12 cellular contexts compared by ENCODE assay signal in the genomic region with DNA sequence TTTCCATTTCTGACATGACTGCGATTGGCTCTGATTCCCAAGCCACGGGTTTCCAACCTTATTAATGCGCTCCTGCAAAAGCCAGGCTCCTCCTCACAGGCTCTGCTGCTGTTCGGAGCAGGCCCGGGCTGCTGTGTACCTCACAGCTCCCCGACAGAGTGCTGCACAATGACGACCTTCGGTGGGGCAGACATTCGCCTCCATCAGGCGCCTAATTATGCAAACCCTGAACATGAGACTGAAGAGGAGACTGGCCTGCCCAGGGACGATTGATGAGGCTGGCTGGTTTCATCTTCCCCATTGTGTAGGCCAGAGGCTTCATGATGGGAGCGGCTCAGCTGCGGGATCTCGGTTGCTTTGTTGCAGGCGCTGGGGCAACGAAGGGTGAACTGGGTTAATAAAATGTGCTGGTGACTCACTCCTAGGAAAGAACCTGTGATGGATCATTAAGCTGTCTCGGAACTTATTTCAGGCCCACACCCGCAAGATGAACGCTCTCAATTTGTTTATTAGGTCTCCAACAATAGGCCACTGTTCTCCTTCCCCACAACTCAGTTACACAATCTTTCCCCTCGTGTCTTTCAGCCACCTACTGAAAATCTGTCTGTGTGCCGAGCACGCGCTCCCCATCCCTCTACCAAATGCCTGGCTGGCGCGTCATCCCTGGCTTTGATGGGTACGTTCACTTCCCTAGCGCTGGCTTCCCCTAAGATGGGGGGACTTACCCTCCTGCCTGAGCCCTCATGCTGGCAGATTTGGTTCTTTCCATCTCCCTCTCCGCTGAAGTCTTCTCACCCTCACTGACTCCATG. TPM values are rescaled to one million over a fixed set of nuclear protein-coding genes. Genes with fewer than 3 reads are reported as not detected.
A peak's percentile ranks its signal among the peaks of the same experiment; 100 is the strongest.
DNase-seq lines count a peak whose midpoint lies in the region; ATAC-seq and TF ChIP-seq lines count a peak whose summit lies in the region.
"Had no signal": no experiment of that assay in that cellular context is flagged by ENCODE, and none has a peak within 500 bp of the region (broad histone marks: within the 10 kb centered on the region; RNA-seq: fewer than 3 reads in every experiment).

No MANE protein-coding gene starts in this region.

- no peaks in the 10 kb centered on the region for H3K9me3 ChIP-seq in upper lobe of right lung

- peak; percentile 34 for DNase-seq in H7
- DNase-seq in amniotic epithelial cell (ENCODE audit: low read depth) = peak; percentile 85
- peak in 44 of 51 donors; percentile 12 to 92 (median 50) for DNase-seq in hypothalamus (lab: John Stamatoyannopoulos, UW)
- peak; percentile 100 for DNase-seq in renal cortical epithelial cell (ENCODE audit: low read depth)
- DNase-seq in erythroblast (lab: John Stamatoyannopoulos, UW) = no peak
- no peak for DNase-seq in stimulated activated CD4-positive, alpha-beta T cell treated with anti-CD3 and anti-CD28 coated beads, Interleukin-4, amount 100 ng/mL, for 4 hours
- DNase-seq in upper lobe of right lung = no peak
- no peak for DNase-seq in activated CD4-positive, CD25-positive, alpha-beta regulatory T cell (lab: John Stamatoyannopoulos, UW)
- DNase-seq: activated naive CD8-positive, alpha-beta T cell treated with anti-CD3 and anti-CD28 coated beads, Interleukin-2, amount 10 ng/mL, durations not matched to agents 7 days and 5 days; stimulated activated CD8-positive, alpha-beta memory T cell treated with anti-CD3 and anti-CD28 coated beads, Interleukin-4, amount 100 ng/mL, for 48 hours had no signal

- H3K36me3 ChIP-seq in H7 (replicated peaks; ENCODE audit: control insufficient read depth, insufficient read depth, low read length) = no peaks in the 10 kb centered on the region
- no peaks in the 10 kb centered on the region for H3K36me3 ChIP-seq in upper lobe of right lung

- H3K4me3 ChIP-seq in H7 (ENCODE audit: insufficient read depth, low read depth, low read length) (no peak overlapping the region), upper lobe of right lung (no peak overlapping the region)

- H3K27me3 ChIP-seq in H7 (ENCODE audit: control insufficient read depth, insufficient read depth, low read length) (no peaks in the 10 kb centered on the region), upper lobe of right lung (no peaks in the 10 kb centered on the region)

- H3K27ac ChIP-seq in upper lobe of right lung = no peak overlapping the region

- no peaks in the 10 kb centered on the region for H3K4me1 ChIP-seq in upper lobe of right lung

- no peak for ATAC-seq in upper lobe of right lung

- TF ChIP-seq POLR2A in erythroblast (IDR thresholded peaks at IDR 0.05; ENCODE audit: low read length) = no peak

- TF ChIP-seq CTCF in upper lobe of right lung (IDR thresholded peaks at IDR 0.05) = no peak

- intact Hi-C loops in upper lobe of right lung (cut with DNase I) = no loop called here

RNA-seq across cellular contexts. Expression of gene TOB1, which starts 27.2 kb away (rescaled TPM):
- total RNA-seq in H7 (2014; rRNA removed; shearing (Covaris generic)) = 5.2 and 8.6 TPM in 2 replicates
- 8.5 and 19.5 TPM in 2 replicates for total RNA-seq in renal cortical epithelial cell
- 70.1 TPM for total RNA-seq in upper lobe of right lung

RNA-seq across cellular contexts. Expression of gene WFIKKN2, which starts 58.0 kb away (rescaled TPM):
- total RNA-seq in H7 (2014; rRNA removed; shearing (Covaris generic)) = not detected in 2 replicates
- total RNA-seq in renal cortical epithelial cell (not detected in 2 replicates), upper lobe of right lung (0.69 TPM)
- total RNA-seq: activated naive CD8-positive, alpha-beta T cell treated with anti-CD3 and anti-CD28 coated beads, Interleukin-2, amount 10 ng/mL, durations not matched to agents 7 days and 5 days; lung microvascular endothelial cell; T-helper 1 cell treated with Interleukin-12 subunit alpha and Interleukin-12 subunit beta and Interleukin-4 antibody, amounts not matched to agents 30 ng/mL and 1 ng/mL, for 36 hours had no signal

Comparison
In these comparisons a context has a peak if more than half of its experiments do, and no peak if none do; other contexts are left out.
1. DNase-seq: peak in H7 (single experiment), amniotic epithelial cell (single experiment), hypothalamus (44 of 51) and renal cortical epithelial cell (single experiment); none in erythroblast (0 of 2), stimulated activated CD4-positive, alpha-beta T cell treated with anti-CD3 and anti-CD28 coated beads, Interleukin-4, amount 100 ng/mL, for 4 hours (0 of 2), upper lobe of right lung (single experiment) and activated CD4-positive, CD25-positive, alpha-beta regulatory T cell (0 of 4).